In genomic region chr3:100042577-100042981, GRCh38 we compare ENCODE assay signal across 11 cellular contexts.
DNase-seq lines count a peak whose midpoint lies in the region; ATAC-seq and TF ChIP-seq lines count a peak whose summit lies in the region.
"Had no signal": no experiment of that assay in that cellular context is flagged by ENCODE, and none has a peak within 500 bp of the region (broad histone marks: within the 10 kb centered on the region; RNA-seq: fewer than 3 reads in every experiment).

No MANE protein-coding gene starts in this region.

- intact Hi-C loops in gastrocnemius medialis (cut with DNase I; ENCODE audit: low total_unique reads), result no loop called here

- H3K4me1 Mint-ChIP-seq in natural killer cell treated with Interleukin-12 subunit alpha and Interleukin-12 subunit beta and Interleukin-15 and Interleukin-18, amount 100 ng/mL, for 72 hours (ENCODE audit: low read depth in 2 of 2), result peaks cover 11 to 12% of the 10 kb centered on the region in 2 donors

- DNase-seq in Daoy (ENCODE audit: low read depth), result peak; percentile 73
- peak; percentile 65 to 82 for DNase-seq in foreskin fibroblast
- DNase-seq in gastrocnemius medialis, result no peak
- DNase-seq in effector memory CD4-positive, alpha-beta T cell, result no peak
- no peak for DNase-seq in natural killer cell treated with Interleukin-12 subunit alpha and Interleukin-12 subunit beta and Interleukin-15 and Interleukin-18, amount 100 ng/mL, for 72 hours (ENCODE audit: low spot score)
- DNase-seq in stimulated activated CD4-positive, alpha-beta T cell treated with anti-CD3 and anti-CD28 coated beads, Interleukin-4, amount 100 ng/mL, for 24 hours, result no peak
- no peak for DNase-seq in NCI-H2107 treated with DMSO at 0.1 percent for 48 hours (lab: John Stamatoyannopoulos, UW; ENCODE audit: unreplicated experiment)
- DNase-seq: activated CD4-positive, CD25-positive, alpha-beta regulatory T cell treated with anti-CD3 and anti-CD28 coated beads, Interleukin-2, amount 50 U/mL, for 72 hours; amygdala; COR-L47 had no signal

- no peak overlapping the region for H3K4me3 Mint-ChIP-seq in natural killer cell treated with Interleukin-12 subunit alpha and Interleukin-12 subunit beta and Interleukin-15 and Interleukin-18, amount 100 ng/mL, for 72 hours

- TF ChIP-seq CTCF in foreskin fibroblast (IDR thresholded peaks at IDR 0.05; ENCODE audit: low read depth, low read length), result no peak
- TF ChIP-seq CTCF in gastrocnemius medialis (IDR thresholded peaks at IDR 0.05 in 4 of 5, conservative IDR thresholded peaks at IDR 0.05 in 1 of 5), result no peak

- H3K4me3 ChIP-seq in foreskin fibroblast (ENCODE audit: low read depth in 1 of 2, low read length in 2 of 2) (peak overlapping the region in 1 of 2 donors; percentile 5), gastrocnemius medialis (peak overlapping the region in 1 of 4 donors; percentile 7)
- no peak overlapping the region for H3K4me3 ChIP-seq in effector memory CD4-positive, alpha-beta T cell (ENCODE audit: insufficient read depth, low read depth, low read length, poor library complexity, severe bottlenecking)

- no peaks in the 10 kb centered on the region for H3K9me3 Mint-ChIP-seq in natural killer cell treated with Interleukin-12 subunit alpha and Interleukin-12 subunit beta and Interleukin-15 and Interleukin-18, amount 100 ng/mL, for 72 hours

- H3K27me3 Mint-ChIP-seq in natural killer cell treated with Interleukin-12 subunit alpha and Interleukin-12 subunit beta and Interleukin-15 and Interleukin-18, amount 100 ng/mL, for 72 hours, result no peaks in the 10 kb centered on the region

- H3K36me3 Mint-ChIP-seq in natural killer cell treated with Interleukin-12 subunit alpha and Interleukin-12 subunit beta and Interleukin-15 and Interleukin-18, amount 100 ng/mL, for 72 hours, result no peaks in the 10 kb centered on the region

- H3K27me3 ChIP-seq in gastrocnemius medialis, result no peaks in the 10 kb centered on the region
- H3K27me3 ChIP-seq in effector memory CD4-positive, alpha-beta T cell (replicated peaks; ENCODE audit: control insufficient read depth, insufficient read depth, low read length, poor library complexity, severe bottlenecking), result no peaks in the 10 kb centered on the region

- H3K27ac ChIP-seq in gastrocnemius medialis, result peak overlapping the region; percentile 87 to 94 (median 88)
- H3K27ac ChIP-seq in effector memory CD4-positive, alpha-beta T cell (ENCODE audit: insufficient read depth, low read length, poor library complexity, severe bottlenecking), result no peak overlapping the region

- TF ChIP-seq POLR2A in gastrocnemius medialis (IDR thresholded peaks at IDR 0.05), result no peak

- H3K36me3 ChIP-seq in gastrocnemius medialis, result no peaks in the 10 kb centered on the region
- H3K36me3 ChIP-seq in effector memory CD4-positive, alpha-beta T cell (ENCODE audit: control insufficient read depth, insufficient read depth, low read length), result no peaks in the 10 kb centered on the region

- no peak overlapping the region for H3K27ac Mint-ChIP-seq in natural killer cell treated with Interleukin-12 subunit alpha and Interleukin-12 subunit beta and Interleukin-15 and Interleukin-18, amount 100 ng/mL, for 72 hours

- in situ Hi-C loops in gastrocnemius medialis (cut with MboI; ENCODE audit: low sequenced_read_pairs in 4 of 4), result no loop called here

- no peaks in the 10 kb centered on the region for H3K9me3 ChIP-seq in gastrocnemius medialis
- H3K9me3 ChIP-seq in effector memory CD4-positive, alpha-beta T cell (ENCODE audit: control insufficient read depth, low read length), result no peaks in the 10 kb centered on the region

- peak; percentile 61 for ATAC-seq in SK-N-SH treated with all-trans-retinoic acid at 6 μM for 48 hours
- no peak for ATAC-seq in gastrocnemius medialis
- no peak for ATAC-seq in natural killer cell treated with Interleukin-12 subunit alpha and Interleukin-12 subunit beta and Interleukin-15 and Interleukin-18, amount 100 ng/mL, for 72 hours

- H3K4me1 ChIP-seq in gastrocnemius medialis, result peaks cover 67 to 73% of the 10 kb centered on the region in 2 donors
- no peaks in the 10 kb centered on the region for H3K4me1 ChIP-seq in effector memory CD4-positive, alpha-beta T cell (ENCODE audit: control insufficient read depth, insufficient read depth, low read length, poor library complexity, severe bottlenecking)

TF ChIP-seq in SK-N-SH treated with all-trans-retinoic acid at 6 μM for 48 hours, 23 proteins besides CTCF, POLR2A, EP300 and RAD21:
- TF ChIP-seq RARB (CRISPR knock-in tag; IDR thresholded peaks at IDR 0.05) (no peak), ZFP3 (CRISPR knock-in tag; IDR thresholded peaks at IDR 0.05) (no peak), PPARA (CRISPR knock-in tag; IDR thresholded peaks at IDR 0.05; ENCODE audit: borderline replicate concordance) (no peak), ZNF8 (CRISPR knock-in tag; IDR thresholded peaks at IDR 0.05) (no peak), CSDC2 (CRISPR knock-in tag; IDR thresholded peaks at IDR 0.05) (0 out of 2 replicates have a peak, but pooled peaks have one; percentile 70), ZC3H10 (CRISPR knock-in tag; IDR thresholded peaks at IDR 0.05) (no peak), ISL1 (CRISPR knock-in tag; IDR thresholded peaks at IDR 0.05) (no peak; the same call in 1 of the 2 replicates)
- TF ChIP-seq, protein P1, sequence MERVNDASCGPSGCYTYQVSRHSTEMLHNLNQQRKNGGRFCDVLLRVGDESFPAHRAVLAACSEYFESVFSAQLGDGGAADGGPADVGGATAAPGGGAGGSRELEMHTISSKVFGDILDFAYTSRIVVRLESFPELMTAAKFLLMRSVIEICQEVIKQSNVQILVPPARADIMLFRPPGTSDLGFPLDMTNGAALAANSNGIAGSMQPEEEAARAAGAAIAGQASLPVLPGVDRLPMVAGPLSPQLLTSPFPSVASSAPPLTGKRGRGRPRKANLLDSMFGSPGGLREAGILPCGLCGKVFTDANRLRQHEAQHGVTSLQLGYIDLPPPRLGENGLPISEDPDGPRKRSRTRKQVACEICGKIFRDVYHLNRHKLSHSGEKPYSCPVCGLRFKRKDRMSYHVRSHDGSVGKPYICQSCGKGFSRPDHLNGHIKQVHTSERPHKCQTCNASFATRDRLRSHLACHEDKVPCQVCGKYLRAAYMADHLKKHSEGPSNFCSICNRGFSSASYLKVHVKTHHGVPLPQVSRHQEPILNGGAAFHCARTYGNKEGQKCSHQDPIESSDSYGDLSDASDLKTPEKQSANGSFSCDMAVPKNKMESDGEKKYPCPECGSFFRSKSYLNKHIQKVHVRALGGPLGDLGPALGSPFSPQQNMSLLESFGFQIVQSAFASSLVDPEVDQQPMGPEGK (CRISPR knock-in tag; IDR thresholded peaks at IDR 0.05; ENCODE audit: borderline replicate concordance), result no peak

Comparison
In these comparisons a context has a peak if more than half of its experiments do, and no peak if none do; other contexts are left out.
1. DNase-seq: peak in Daoy (single experiment) and foreskin fibroblast (2 of 2); none in gastrocnemius medialis (0 of 2), effector memory CD4-positive, alpha-beta T cell (0 of 3), natural killer cell treated with Interleukin-12 subunit alpha and Interleukin-12 subunit beta and Interleukin-15 and Interleukin-18, amount 100 ng/mL, for 72 hours (single experiment), stimulated activated CD4-positive, alpha-beta T cell treated with anti-CD3 and anti-CD28 coated beads, Interleukin-4, amount 100 ng/mL, for 24 hours (single experiment) and NCI-H2107 treated with DMSO at 0.1 percent for 48 hours (single experiment).